In genomic region chr2:130898553-130898952, GRCh38 we compare ENCODE assay signal across 18 cellular contexts.
A peak's percentile ranks its signal among the peaks of the same experiment; 100 is the strongest.
DNase-seq lines count a peak whose midpoint lies in the region; ATAC-seq and TF ChIP-seq lines count a peak whose summit lies in the region.
"Had no signal": no experiment of that assay in that cellular context is flagged by ENCODE, and none has a peak within 500 bp of the region (broad histone marks: within the 10 kb centered on the region; RNA-seq: fewer than 3 reads in every experiment).

No MANE protein-coding gene starts in this region.

- H3K27me3 Mint-ChIP-seq in activated naive CD8-positive, alpha-beta T cell treated with anti-CD3 and anti-CD28 coated beads, Interleukin-2, amount 50 U/mL, for 24 hours, result peaks cover 2% of the 10 kb centered on the region
- H3K27me3 Mint-ChIP-seq in activated naive CD8-positive, alpha-beta T cell treated with anti-CD3 and anti-CD28 coated beads for 36 hours, result peaks cover 5% of the 10 kb centered on the region
- H3K27me3 Mint-ChIP-seq in stimulated activated memory B cell treated with anti-CD40 and anti-IgM and Interleukin-4, amounts not matched to agents 10 μg/mL and 1 μg/mL and 100 μg/mL, for 72 hours, result peaks cover 38% of the 10 kb centered on the region

- CTCF ChIA-PET in RWPE1 (lab: Yijun Ruan, JAX), result no interaction called here

- H3K4me1 ChIP-seq in foreskin keratinocyte, result peaks cover 26% of the 10 kb centered on the region
- H3K4me1 ChIP-seq: A549 had no signal

- H3K27ac ChIP-seq in RWPE1 (0 out of 2 replicates have a peak overlapping the region, but pooled peaks have one; percentile 19), foreskin keratinocyte (no peak overlapping the region)
- H3K27ac ChIP-seq: 22Rv1, A549, GM23248 had no signal

- no peaks in the 10 kb centered on the region for H3K4me1 Mint-ChIP-seq in activated naive CD8-positive, alpha-beta T cell treated with anti-CD3 and anti-CD28 coated beads, Interleukin-2, amount 50 U/mL, for 24 hours
- H3K4me1 Mint-ChIP-seq in activated naive CD8-positive, alpha-beta T cell treated with anti-CD3 and anti-CD28 coated beads for 36 hours, result no peaks in the 10 kb centered on the region
- H3K4me1 Mint-ChIP-seq in stimulated activated memory B cell treated with anti-CD40 and anti-IgM and Interleukin-4, amounts not matched to agents 10 μg/mL and 1 μg/mL and 100 μg/mL, for 72 hours, result no peaks in the 10 kb centered on the region
- H3K4me1 Mint-ChIP-seq: CD4-positive, CD25-positive, alpha-beta regulatory T cell; CD8-positive, alpha-beta memory T cell had no signal

- H3K27ac Mint-ChIP-seq in activated naive CD8-positive, alpha-beta T cell treated with anti-CD3 and anti-CD28 coated beads, Interleukin-2, amount 50 U/mL, for 24 hours, result no peak overlapping the region
- no peak overlapping the region for H3K27ac Mint-ChIP-seq in activated naive CD8-positive, alpha-beta T cell treated with anti-CD3 and anti-CD28 coated beads for 36 hours
- no peak overlapping the region for H3K27ac Mint-ChIP-seq in stimulated activated memory B cell treated with anti-CD40 and anti-IgM and Interleukin-4, amounts not matched to agents 10 μg/mL and 1 μg/mL and 100 μg/mL, for 72 hours
- H3K27ac Mint-ChIP-seq: CD4-positive, CD25-positive, alpha-beta regulatory T cell had no signal

- peak; percentile 36 for ATAC-seq in activated naive CD8-positive, alpha-beta T cell treated with anti-CD3 and anti-CD28 coated beads, Interleukin-2, amount 50 U/mL, for 24 hours
- peak; percentile 21 for ATAC-seq in foreskin keratinocyte
- no peak for ATAC-seq in stimulated activated memory B cell treated with anti-CD40 and anti-IgM and Interleukin-4, amounts not matched to agents 10 μg/mL and 1 μg/mL and 100 μg/mL, for 72 hours
- ATAC-seq in HG03469 (IDR thresholded peaks at IDR 0.05; ENCODE audit: unreplicated experiment), result no peak

- no peak overlapping the region for H3K4me3 Mint-ChIP-seq in activated naive CD8-positive, alpha-beta T cell treated with anti-CD3 and anti-CD28 coated beads, Interleukin-2, amount 50 U/mL, for 24 hours
- no peak overlapping the region for H3K4me3 Mint-ChIP-seq in activated naive CD8-positive, alpha-beta T cell treated with anti-CD3 and anti-CD28 coated beads for 36 hours
- no peak overlapping the region for H3K4me3 Mint-ChIP-seq in stimulated activated memory B cell treated with anti-CD40 and anti-IgM and Interleukin-4, amounts not matched to agents 10 μg/mL and 1 μg/mL and 100 μg/mL, for 72 hours
- H3K4me3 Mint-ChIP-seq: CD4-positive, CD25-positive, alpha-beta regulatory T cell; CD8-positive, alpha-beta memory T cell had no signal

- POLR2A ChIA-PET in RWPE1 (lab: Yijun Ruan, JAX; ENCODE audit: low non-redundant PET), result no interaction called here

- DNase-seq in activated naive CD8-positive, alpha-beta T cell treated with anti-CD3 and anti-CD28 coated beads, Interleukin-2, amount 50 U/mL, for 24 hours, result no peak
- DNase-seq in activated naive CD8-positive, alpha-beta T cell treated with anti-CD3 and anti-CD28 coated beads for 36 hours, result no peak
- no peak for DNase-seq in RWPE1 (ENCODE audit: low spot score)
- DNase-seq in foreskin keratinocyte, result no peak
- DNase-seq in retina, result peak; percentile 44
- DNase-seq in activated CD8-positive, alpha-beta memory T cell treated with anti-CD3 and anti-CD28 coated beads, Interleukin-2, amount 50 U/mL, for 4 hours, result no peak
- DNase-seq: AML-193; C1 segment of cervical spinal cord; CD4-positive, CD25-positive, alpha-beta regulatory T cell; CD8-positive, alpha-beta memory T cell; COR-L47; GM23248; HCEC 1CT; IMR-90 had no signal

- H3K9me3 Mint-ChIP-seq in activated naive CD8-positive, alpha-beta T cell treated with anti-CD3 and anti-CD28 coated beads, Interleukin-2, amount 50 U/mL, for 24 hours, result no peaks in the 10 kb centered on the region
- H3K9me3 Mint-ChIP-seq in activated naive CD8-positive, alpha-beta T cell treated with anti-CD3 and anti-CD28 coated beads for 36 hours, result no peaks in the 10 kb centered on the region
- peaks cover 2% of the 10 kb centered on the region for H3K9me3 Mint-ChIP-seq in stimulated activated memory B cell treated with anti-CD40 and anti-IgM and Interleukin-4, amounts not matched to agents 10 μg/mL and 1 μg/mL and 100 μg/mL, for 72 hours
- H3K9me3 Mint-ChIP-seq: CD8-positive, alpha-beta memory T cell had no signal

- TF ChIP-seq CTCF in RWPE1 (conservative IDR thresholded peaks at IDR 0.05; ENCODE audit: low read depth) (no peak), foreskin keratinocyte (conservative IDR thresholded peaks at IDR 0.05) (no peak)

- H3K27me3 ChIP-seq in foreskin keratinocyte, result no peaks in the 10 kb centered on the region

- no peaks in the 10 kb centered on the region for H3K36me3 Mint-ChIP-seq in activated naive CD8-positive, alpha-beta T cell treated with anti-CD3 and anti-CD28 coated beads, Interleukin-2, amount 50 U/mL, for 24 hours (ENCODE audit: low read depth)
- H3K36me3 Mint-ChIP-seq in activated naive CD8-positive, alpha-beta T cell treated with anti-CD3 and anti-CD28 coated beads for 36 hours, result no peaks in the 10 kb centered on the region
- H3K36me3 Mint-ChIP-seq in stimulated activated memory B cell treated with anti-CD40 and anti-IgM and Interleukin-4, amounts not matched to agents 10 μg/mL and 1 μg/mL and 100 μg/mL, for 72 hours, result no peaks in the 10 kb centered on the region
- H3K36me3 Mint-ChIP-seq: CD4-positive, CD25-positive, alpha-beta regulatory T cell; CD8-positive, alpha-beta memory T cell had no signal

Comparison
In these comparisons a context has a peak if more than half of its experiments do, and no peak if none do; other contexts are left out.
1. ATAC-seq: peak in activated naive CD8-positive, alpha-beta T cell treated with anti-CD3 and anti-CD28 coated beads, Interleukin-2, amount 50 U/mL, for 24 hours (single experiment) and foreskin keratinocyte (single experiment); none in stimulated activated memory B cell treated with anti-CD40 and anti-IgM and Interleukin-4, amounts not matched to agents 10 μg/mL and 1 μg/mL and 100 μg/mL, for 72 hours (single experiment) and HG03469 (single experiment).